ENCODE assay signal across 23 cellular contexts in genomic region chr3:82520846-82521245, GRCh38.
DNase-seq lines count a peak whose midpoint lies in the region; ATAC-seq, FAIRE-seq and TF ChIP-seq lines count a peak whose summit lies in the region.
"Had no signal": no experiment of that assay in that cellular context is flagged by ENCODE, and none has a peak within 500 bp of the region (broad histone marks: within the 10 kb centered on the region; RNA-seq: fewer than 3 reads in every experiment).

No MANE protein-coding gene starts in this region.

- no peaks in the 10 kb centered on the region for H3K36me3 ChIP-seq in GM12878 (ENCODE audit: control insufficient read depth in 2 of 2, insufficient read depth in 2 of 2, low read length in 1 of 2)
- H3K36me3 ChIP-seq in uterus = no peaks in the 10 kb centered on the region
- H3K36me3 ChIP-seq: BLaER1 had no signal

- no peaks in the 10 kb centered on the region for H4K20me1 ChIP-seq in GM12878 (ENCODE audit: control insufficient read depth, insufficient read depth)
- H4K20me1 ChIP-seq: BLaER1 had no signal

- FAIRE-seq in GM12878 (lab: Jason Lieb, UNC) = no peak
- FAIRE-seq: A204.1, GM12892 had no signal

- TF ChIP-seq EP300 in GM12878 (IDR thresholded peaks at IDR 0.05; ENCODE audit: borderline replicate concordance in 1 of 2, control insufficient read depth in 1 of 2, low read depth in 2 of 2, low read length in 2 of 2) = no peak

- SMC1A ChIA-PET in GM12878 (lab: Charles Lee; ENCODE audit: uncharacterized antibody, unreplicated experiment) = no interaction called here

- H3K9ac ChIP-seq in GM12878 (ENCODE audit: control insufficient read depth, insufficient read depth, low read length) = no peak overlapping the region
- H3K9ac ChIP-seq: BLaER1 had no signal

- no peak overlapping the region for H3K4me3 ChIP-seq in GM12865 (ENCODE audit: low read depth, low read length)
- no peak overlapping the region for H3K4me3 ChIP-seq in GM12878
- no peak overlapping the region for H3K4me3 ChIP-seq in uterus
- H3K4me3 ChIP-seq: BLaER1 had no signal

- peak; percentile 36 for DNase-seq in GM12865 (ENCODE audit: low read depth)
- peak; percentile 7 for DNase-seq in GM12878 (ENCODE audit: low read depth, low spot score)
- DNase-seq in uterus = no peak
- DNase-seq in NCI-H2227 (lab: John Stamatoyannopoulos, UW; ENCODE audit: unreplicated experiment) = no peak
- DNase-seq: Caco-2; CD4-positive, CD25-positive, alpha-beta regulatory T cell; CD8-positive, alpha-beta T cell; DMS153; DMS79; EL; GDM1; GOT3; H7; HCEC 1CT had no signal

- CTCF ChIA-PET in GM12878 (lab: Yijun Ruan, JAX) = no interaction called here

- ATAC-seq in GM18868 (IDR thresholded peaks at IDR 0.05; ENCODE audit: unreplicated experiment) (peak; percentile 79), HG03025 (IDR thresholded peaks at IDR 0.05; ENCODE audit: low FRiP score, unreplicated experiment) (peak; percentile 40), GM12878 (peak; percentile 83), GM19395 (IDR thresholded peaks at IDR 0.05; ENCODE audit: unreplicated experiment) (no peak), GM18873 (IDR thresholded peaks at IDR 0.05; ENCODE audit: low FRiP score, unreplicated experiment) (no peak)
- ATAC-seq: CD8-positive, alpha-beta T cell had no signal

- RAD21 ChIA-PET in GM12878 (lab: Charles Lee; ENCODE audit: unreplicated experiment) = no interaction called here

- H3K4me1 ChIP-seq in GM12878 (ENCODE audit: control insufficient read depth, insufficient read depth, low read length) (no peaks in the 10 kb centered on the region), uterus (no peaks in the 10 kb centered on the region)
- H3K4me1 ChIP-seq: BLaER1, Caco-2 had no signal

- no peak overlapping the region for H3K4me2 ChIP-seq in GM12878 (ENCODE audit: control insufficient read depth, insufficient read depth)
- H3K4me2 ChIP-seq: BLaER1 had no signal

- WGBS in GM12878 (ENCODE audit: insufficient coverage, insufficient replicate concordance, low lambda C conversion rate, missing lambda C conversion rate) = 0% methylated on average over 2 of the region's 2 CpGs

- intact Hi-C loops in GM12878 (cut with micrococcal nuclease; ENCODE audit: unreplicated experiment) = no loop called here
- intact Hi-C loops in uterus (cut with DNase I; ENCODE audit: low total_unique reads) = no loop called here

- TF ChIP-seq CTCF in GM12865 (IDR thresholded peaks at IDR 0.05; ENCODE audit: insufficient read depth, low read depth, low read length, missing control alignments) (no peak), GM12878 (IDR thresholded peaks at IDR 0.05 in 2 of 3, conservative IDR thresholded peaks at IDR 0.05 in 1 of 3; ENCODE audit: control insufficient read depth in 2 of 3, extremely low read depth in 1 of 3, insufficient read depth in 1 of 3, low read depth in 3 of 3, low read length in 3 of 3) (no peak), uterus (IDR thresholded peaks at IDR 0.05) (no peak)

- H3K79me2 ChIP-seq in GM12878 (ENCODE audit: control insufficient read depth, insufficient read depth, low read length) = no peaks in the 10 kb centered on the region

- TF ChIP-seq POLR2A in GM12878 (IDR thresholded peaks at IDR 0.05; ENCODE audit: low read depth, low read length) = no peak
- no peak for TF ChIP-seq POLR2A in uterus (IDR thresholded peaks at IDR 0.05)

- no peak overlapping the region for H2AFZ ChIP-seq in GM12878 (ENCODE audit: control insufficient read depth, low read depth, low read length)

- BruUV-seq in GM12878 (replicated peaks; lab: Mats Ljungman, UMichigan) = no TSS peak

- in situ Hi-C loops in GM12878 (cut with MboI) = no loop called here

- POLR2A ChIA-PET in GM12878 (lab: Charles Lee) = no interaction called here

- H3K27ac ChIP-seq in GM12878 (ENCODE audit: control insufficient read depth, insufficient read depth) = no peak overlapping the region
- no peak overlapping the region for H3K27ac ChIP-seq in uterus
- H3K27ac ChIP-seq: 22Rv1, BLaER1, C4-2B had no signal

- H3K9me3 ChIP-seq in GM12878 (replicated peaks; ENCODE audit: control insufficient read depth, insufficient read depth, low read length) (no peaks in the 10 kb centered on the region), uterus (no peaks in the 10 kb centered on the region)
- H3K9me3 ChIP-seq: BLaER1, Caco-2 had no signal

- TF ChIP-seq RAD21 in GM12878 (IDR thresholded peaks at IDR 0.05; ENCODE audit: insufficient read depth, low read depth, low read length) = no peak

- H3K27me3 ChIP-seq in GM12878 (replicated peaks in 1 of 2; ENCODE audit: control insufficient read depth in 2 of 2, insufficient read depth in 2 of 2, low read length in 1 of 2) (no peaks in the 10 kb centered on the region), uterus (no peaks in the 10 kb centered on the region)
- H3K27me3 ChIP-seq: BLaER1 had no signal

TF ChIP-seq in GM12878, 131 proteins besides CTCF, POLR2A, EP300 and RAD21:
- TF ChIP-seq JUND (IDR thresholded peaks at IDR 0.05; ENCODE audit: low read depth, low read length) (no peak), SMARCA5 (IDR thresholded peaks at IDR 0.05) (no peak), SRF (IDR thresholded peaks at IDR 0.05; ENCODE audit: low read depth in 2 of 2, low read length in 2 of 2) (no peak), YBX1 (IDR thresholded peaks at IDR 0.05) (no peak), KAT2A (conservative IDR thresholded peaks at IDR 0.05; ENCODE audit: control insufficient read depth, low read depth, low read length) (no peak), DPF2 (IDR thresholded peaks at IDR 0.05) (no peak), PAX8 (IDR thresholded peaks at IDR 0.05) (no peak), YY1 (IDR thresholded peaks at IDR 0.05; ENCODE audit: low read depth, low read length) (no peak), KLF5 (IDR thresholded peaks at IDR 0.05; ENCODE audit: partially characterized antibody) (no peak), SREBF1 (IDR thresholded peaks at IDR 0.05; ENCODE audit: low read length) (no peak), RELA (IDR thresholded peaks at IDR 0.05; ENCODE audit: borderline replicate concordance, partially characterized antibody) (no peak), HCFC1 (IDR thresholded peaks at IDR 0.05; ENCODE audit: low read length) (no peak), USF1 (IDR thresholded peaks at IDR 0.05; ENCODE audit: borderline replicate concordance, extremely low read length, insufficient read depth, low read depth, low read length) (no peak), RAD51 (IDR thresholded peaks at IDR 0.05) (no peak), ATF2 (IDR thresholded peaks at IDR 0.05; ENCODE audit: low read length) (no peak)

Comparison
In these comparisons a context has a peak if more than half of its experiments do, and no peak if none do; other contexts are left out.
1. DNase-seq: peak in GM12865 (single experiment) and GM12878 (single experiment); none in uterus (0 of 2) and NCI-H2227 (single experiment).
2. ATAC-seq: peak in GM18868 (single experiment), HG03025 (single experiment) and GM12878 (single experiment); none in GM19395 (single experiment) and GM18873 (single experiment).